ENCODE assay signal across 10 cellular contexts in genomic region chr6:36095497-36096391, GRCh38. TPM values are rescaled to one million over a fixed set of nuclear protein-coding genes. Genes with fewer than 3 reads are reported as not detected.
A peak's percentile ranks its signal among the peaks of the same experiment; 100 is the strongest.
DNase-seq lines count a peak whose midpoint lies in the region; ATAC-seq, FAIRE-seq and TF ChIP-seq lines count a peak whose summit lies in the region.
"Had no signal": no experiment of that assay in that cellular context is flagged by ENCODE, and none has a peak within 500 bp of the region (broad histone marks: within the 10 kb centered on the region; RNA-seq: fewer than 3 reads in every experiment).

No MANE protein-coding gene starts in this region.

- ATAC-seq in HG03097 (IDR thresholded peaks at IDR 0.05; ENCODE audit: low FRiP score, unreplicated experiment) (peak; percentile 10), GM19463 (IDR thresholded peaks at IDR 0.05; ENCODE audit: unreplicated experiment) (no peak), HG02642 (IDR thresholded peaks at IDR 0.05; ENCODE audit: poor library complexity, unreplicated experiment) (no peak)
- peak in 1 of 2 donors; percentile 6 for ATAC-seq in naive thymus-derived CD8-positive, alpha-beta T cell

- no peaks in the 10 kb centered on the region for H3K27me3 Mint-ChIP-seq in Caco-2 (ENCODE audit: insufficient read depth, unreplicated experiment)
- H3K27me3 Mint-ChIP-seq in astrocyte (ENCODE audit: low read depth, unreplicated experiment), result no peaks in the 10 kb centered on the region
- H3K27me3 Mint-ChIP-seq in naive thymus-derived CD8-positive, alpha-beta T cell, result no peaks in the 10 kb centered on the region

- H3K27me3 ChIP-seq in Caco-2 (replicated peaks; ENCODE audit: control insufficient read depth, insufficient read depth, low read length), result no peaks in the 10 kb centered on the region
- H3K27me3 ChIP-seq in astrocyte (ENCODE audit: insufficient read depth, low read length), result no peaks in the 10 kb centered on the region
- H3K27me3 ChIP-seq: breast epithelium had no signal

- CTCF ChIA-PET in Caco-2 (lab: Charles Lee), result interaction anchor here (0.7 to 4.0 kb wide), 5 partner anchors 8 to 245 kb away, joined by 3 to 28 read pairs (median 3); partner anchors contain the start of gene MAPK14

- H3K9ac ChIP-seq in astrocyte (ENCODE audit: low read length), result no peak overlapping the region

- H3K4me3 ChIP-seq in Caco-2 (ENCODE audit: low read depth, low read length) (0 out of 2 replicates have a peak overlapping the region, but pooled peaks have one; percentile 4), astrocyte (ENCODE audit: insufficient read depth, low read depth, low read length) (no peak overlapping the region)
- H3K4me3 ChIP-seq: breast epithelium had no signal

- TSS peak; percentile 83 for BruUV-seq in Caco-2 (replicated peaks; lab: Mats Ljungman, UMichigan)

- H2AFZ ChIP-seq in astrocyte (ENCODE audit: low read depth, low read length), result no peak overlapping the region

- POLR2A ChIA-PET in Caco-2 (lab: Charles Lee), result interaction anchor here (0.6 to 2.4 kb wide), 3 partner anchors 36 to 95 kb away, joined by 3 to 13 read pairs (median 3); partner anchors contain the start of gene MAPK14
- POLR2A ChIA-PET in naive thymus-derived CD8-positive, alpha-beta T cell (lab: Charles Lee), result interaction anchor here (0.8 to 5.6 kb wide), 9 partner anchors 8 to 102 kb away, joined by 3 to 71 read pairs (median 5); partner anchors contain the start of gene MAPK14

- H3K27ac ChIP-seq in astrocyte (ENCODE audit: low read depth, low read length), result no peak overlapping the region

- TF ChIP-seq CTCF in Caco-2 (IDR thresholded peaks at IDR 0.05; ENCODE audit: insufficient read depth in 1 of 2, low read depth in 1 of 2, low read length in 1 of 2, severe bottlenecking in 1 of 2, unreplicated experiment in 1 of 2) (no peak), astrocyte (IDR thresholded peaks at IDR 0.05; ENCODE audit: insufficient read depth, low read depth, low read length) (no peak)

- peaks cover 66% of the 10 kb centered on the region for H3K36me3 Mint-ChIP-seq in Caco-2 (ENCODE audit: insufficient read depth, unreplicated experiment)
- H3K36me3 Mint-ChIP-seq in astrocyte (ENCODE audit: low read depth, unreplicated experiment), result peaks cover 3% of the 10 kb centered on the region
- H3K36me3 Mint-ChIP-seq in naive thymus-derived CD8-positive, alpha-beta T cell, result peaks cover 0 to 37% (median 0%) of the 10 kb centered on the region in 3 donors

- no peaks in the 10 kb centered on the region; the same call in none of the 2 replicates for H3K36me3 ChIP-seq in Caco-2 (ENCODE audit: control insufficient read depth, insufficient read depth, low read length)
- H3K36me3 ChIP-seq in astrocyte (ENCODE audit: insufficient read depth, low read length), result peaks cover 28% of the 10 kb centered on the region
- H3K36me3 ChIP-seq: breast epithelium had no signal

- H3K79me2 ChIP-seq in astrocyte (ENCODE audit: insufficient read depth, low read length), result no peaks in the 10 kb centered on the region

- peaks cover 10% of the 10 kb centered on the region for H4K20me1 ChIP-seq in astrocyte (ENCODE audit: insufficient read depth, low read length)

- no peak for FAIRE-seq in astrocyte (lab: Jason Lieb, UNC)

- H3K4me1 ChIP-seq in Caco-2 (peaks cover 32% of the 10 kb centered on the region), astrocyte (ENCODE audit: insufficient read depth, low read length) (no peaks in the 10 kb centered on the region)
- H3K4me1 ChIP-seq: breast epithelium had no signal

- intact Hi-C loops in Caco-2 (cut with micrococcal nuclease; ENCODE audit: unreplicated experiment), result loop anchor here (1.0 to 10.0 kb wide), 4 partner anchors 20 to 511 kb away; partner anchors contain the start of gene MAPK14

- DNase-seq in Caco-2 (peak; percentile 75 to 83), astrocyte (ENCODE audit: low read depth) (no peak), amygdala (lab: John Stamatoyannopoulos, UW) (no peak)
- DNase-seq in naive thymus-derived CD8-positive, alpha-beta T cell, result no peak
- no peak for DNase-seq in stimulated activated CD4-positive, alpha-beta T cell treated with anti-CD3 and anti-CD28 coated beads, Interleukin-4, amount 100 ng/mL, for 1 hour

- no peak overlapping the region for H3K4me2 ChIP-seq in astrocyte (ENCODE audit: low read length)

- peaks cover 29% of the 10 kb centered on the region for H3K4me1 Mint-ChIP-seq in Caco-2 (ENCODE audit: low read depth, unreplicated experiment)
- H3K4me1 Mint-ChIP-seq in astrocyte (ENCODE audit: low read depth, unreplicated experiment), result peaks cover 15% of the 10 kb centered on the region
- H3K4me1 Mint-ChIP-seq in naive thymus-derived CD8-positive, alpha-beta T cell, result peaks cover 16 to 47% (median 36%) of the 10 kb centered on the region in 4 donors

- H3K27ac Mint-ChIP-seq in Caco-2 (ENCODE audit: unreplicated experiment), result peak overlapping the region; percentile 85
- H3K27ac Mint-ChIP-seq in astrocyte (ENCODE audit: unreplicated experiment), result no peak overlapping the region
- peak overlapping the region in 9 of 10 donors; percentile 29 to 92 (median 78) for H3K27ac Mint-ChIP-seq in naive thymus-derived CD8-positive, alpha-beta T cell

- H3K9me3 Mint-ChIP-seq in Caco-2 (ENCODE audit: unreplicated experiment) (no peaks in the 10 kb centered on the region), astrocyte (ENCODE audit: unreplicated experiment) (no peaks in the 10 kb centered on the region)
- H3K9me3 Mint-ChIP-seq in naive thymus-derived CD8-positive, alpha-beta T cell, result no peaks in the 10 kb centered on the region

- H3K4me3 Mint-ChIP-seq in Caco-2 (ENCODE audit: unreplicated experiment) (peak overlapping the region; percentile 61), astrocyte (ENCODE audit: unreplicated experiment) (peak overlapping the region; percentile 46)
- H3K4me3 Mint-ChIP-seq in naive thymus-derived CD8-positive, alpha-beta T cell, result no peak overlapping the region

- H3K9me3 ChIP-seq in Caco-2 (no peaks in the 10 kb centered on the region), astrocyte (ENCODE audit: insufficient read depth, low read depth, low read length) (no peaks in the 10 kb centered on the region)
- H3K9me3 ChIP-seq: breast epithelium had no signal

RNA-seq across cellular contexts. Expression of gene MAPK13, which starts 34.6 kb away (rescaled TPM):
- total RNA-seq in Caco-2 (2022) (45.7 and 47.3 TPM in 2 replicates), astrocyte (4.5 and 5.8 TPM in 2 replicates)
- total RNA-seq in naive thymus-derived CD8-positive, alpha-beta T cell, result 10 to 100 TPM; 38.7 to 41.8 TPM
- polyA plus RNA-seq in naive thymus-derived CD8-positive, alpha-beta T cell, result 10 to 100 TPM; 35.2 to 37.1 (median 35.7) TPM
- total RNA-seq: SK-MEL-5 had no signal

Comparison
In these comparisons a context has a peak if more than half of its experiments do, and no peak if none do; other contexts are left out.
1. DNase-seq: peak in Caco-2 (2 of 2); none in astrocyte (single experiment), naive thymus-derived CD8-positive, alpha-beta T cell (0 of 10), stimulated activated CD4-positive, alpha-beta T cell treated with anti-CD3 and anti-CD28 coated beads, Interleukin-4, amount 100 ng/mL, for 1 hour (single experiment) and amygdala (0 of 56).
2. H3K4me3 Mint-ChIP-seq: peak in Caco-2 (single experiment) and astrocyte (single experiment); none in naive thymus-derived CD8-positive, alpha-beta T cell (0 of 10).